ENCODE assay signal across 16 cellular contexts in genomic region chr12:126338031-126338441, GRCh38.
DNase-seq lines count a peak whose midpoint lies in the region; ATAC-seq, FAIRE-seq and TF ChIP-seq lines count a peak whose summit lies in the region.
"Had no signal": no experiment of that assay in that cellular context is flagged by ENCODE, and none has a peak within 500 bp of the region (broad histone marks: within the 10 kb centered on the region; RNA-seq: fewer than 3 reads in every experiment).

No MANE protein-coding gene starts in this region.

- DNase-seq in GM04504 (ENCODE audit: low read depth) (peak; percentile 51), NCI-H524 treated with DMSO at 0.1 percent for 48 hours (lab: John Stamatoyannopoulos, UW) (peak; percentile 53), astrocyte (ENCODE audit: low read depth) (no peak), NCI-H748 treated with DMSO at 0.1 percent for 48 hours (lab: John Stamatoyannopoulos, UW) (no peak)
- no peak for DNase-seq in stimulated activated CD8-positive, alpha-beta memory T cell treated with anti-CD3 and anti-CD28 coated beads, Interleukin-4, amount 100 ng/mL, for 48 hours
- DNase-seq: C1 segment of cervical spinal cord; DMS 273 treated with DMSO at 0.1 percent for 48 hours; H7; NCI-H2029; NCI-H510A treated with DMSO at 0.1 percent for 48 hours; NK-92 treated with Interleukin-12 subunit alpha and Interleukin-12 subunit beta, amount 100 ng/mL, for 24 hours; OCI-M1; T-cell had no signal

- FAIRE-seq in astrocyte (lab: Jason Lieb, UNC): no peak
- FAIRE-seq: K562 had no signal

- H3K27me3 ChIP-seq in astrocyte (ENCODE audit: insufficient read depth, low read length): no peaks in the 10 kb centered on the region
- H3K27me3 ChIP-seq in skeletal muscle satellite cell (ENCODE audit: control insufficient read depth, insufficient read depth, low read length): no peaks in the 10 kb centered on the region

- H4K20me1 ChIP-seq in astrocyte (ENCODE audit: insufficient read depth, low read length): no peaks in the 10 kb centered on the region

- H3K27ac Mint-ChIP-seq in astrocyte (ENCODE audit: unreplicated experiment): no peak overlapping the region
- H3K27ac Mint-ChIP-seq: T-cell had no signal

- no peak overlapping the region for H2AFZ ChIP-seq in astrocyte (ENCODE audit: low read depth, low read length)

- H3K4me3 ChIP-seq in astrocyte (ENCODE audit: insufficient read depth, low read depth, low read length) (no peak overlapping the region), skeletal muscle satellite cell (ENCODE audit: low read length) (no peak overlapping the region)
- H3K4me3 ChIP-seq: K562 had no signal

- H3K27me3 Mint-ChIP-seq in astrocyte (ENCODE audit: low read depth, unreplicated experiment): no peaks in the 10 kb centered on the region
- H3K27me3 Mint-ChIP-seq: T-cell had no signal

- H3K9ac ChIP-seq in astrocyte (ENCODE audit: low read length): no peak overlapping the region
- H3K9ac ChIP-seq in skeletal muscle satellite cell (ENCODE audit: low read depth, low read length): peak overlapping the region; percentile 42

- peak overlapping the region; percentile 33 for H3K4me2 ChIP-seq in astrocyte (ENCODE audit: low read length)
- peak overlapping the region; percentile 52 for H3K4me2 ChIP-seq in skeletal muscle satellite cell (ENCODE audit: low read length)

- H3K4me1 ChIP-seq in astrocyte (ENCODE audit: insufficient read depth, low read length): peaks cover 5% of the 10 kb centered on the region
- peaks cover 28% of the 10 kb centered on the region for H3K4me1 ChIP-seq in skeletal muscle satellite cell (ENCODE audit: control insufficient read depth, insufficient read depth, low read length)

- H3K4me3 Mint-ChIP-seq in astrocyte (ENCODE audit: unreplicated experiment): no peak overlapping the region
- H3K4me3 Mint-ChIP-seq: T-cell had no signal

- no peaks in the 10 kb centered on the region for H3K36me3 ChIP-seq in astrocyte (ENCODE audit: insufficient read depth, low read length)
- H3K36me3 ChIP-seq in skeletal muscle satellite cell (ENCODE audit: insufficient read depth, low read length): no peaks in the 10 kb centered on the region

- ATAC-seq in GM21367 (IDR thresholded peaks at IDR 0.05; ENCODE audit: unreplicated experiment): no peak
- ATAC-seq: K562, T-cell had no signal

- no peaks in the 10 kb centered on the region for H3K36me3 Mint-ChIP-seq in astrocyte (ENCODE audit: low read depth, unreplicated experiment)
- H3K36me3 Mint-ChIP-seq: T-cell had no signal

- H3K9me3 ChIP-seq in astrocyte (ENCODE audit: insufficient read depth, low read depth, low read length) (no peaks in the 10 kb centered on the region), skeletal muscle satellite cell (replicated peaks; ENCODE audit: low read length) (no peaks in the 10 kb centered on the region)

- no peaks in the 10 kb centered on the region for H3K4me1 Mint-ChIP-seq in astrocyte (ENCODE audit: low read depth, unreplicated experiment)
- H3K4me1 Mint-ChIP-seq: T-cell had no signal

- peak overlapping the region; percentile 45 for H3K27ac ChIP-seq in astrocyte (ENCODE audit: low read depth, low read length)

- no peaks in the 10 kb centered on the region for H3K79me2 ChIP-seq in astrocyte (ENCODE audit: insufficient read depth, low read length)

- peaks cover 6% of the 10 kb centered on the region for H3K9me3 Mint-ChIP-seq in astrocyte (ENCODE audit: unreplicated experiment)

- TF ChIP-seq CTCF in astrocyte (IDR thresholded peaks at IDR 0.05; ENCODE audit: insufficient read depth, low read depth, low read length): no peak

Comparison
In these comparisons a context has a peak if more than half of its experiments do, and no peak if none do; other contexts are left out.
1. DNase-seq: peak in GM04504 (single experiment) and NCI-H524 treated with DMSO at 0.1 percent for 48 hours (single experiment); none in astrocyte (single experiment), stimulated activated CD8-positive, alpha-beta memory T cell treated with anti-CD3 and anti-CD28 coated beads, Interleukin-4, amount 100 ng/mL, for 48 hours (single experiment) and NCI-H748 treated with DMSO at 0.1 percent for 48 hours (single experiment).